Comparison of ENCODE assay signal across 19 cellular contexts in the genomic region with DNA sequence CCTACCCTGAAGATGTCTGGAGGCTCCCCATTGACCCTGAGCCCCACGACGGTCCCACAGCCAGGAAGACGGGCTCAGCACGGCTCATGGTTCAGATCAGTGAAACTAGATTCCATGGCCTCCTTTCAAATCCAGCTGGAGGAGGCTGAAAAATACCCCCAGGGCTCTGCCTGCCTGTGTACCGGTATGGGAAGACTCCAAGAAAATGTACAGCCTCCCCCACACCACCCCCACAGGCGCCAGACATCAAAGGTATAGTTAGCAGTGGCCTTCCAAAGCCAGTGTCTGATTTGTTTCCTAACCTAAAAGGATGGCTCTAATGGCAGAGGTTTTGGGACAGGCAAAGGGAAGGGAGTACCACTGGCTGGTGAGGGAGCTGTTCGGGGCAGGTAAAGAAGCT.
A peak's percentile ranks its signal among the peaks of the same experiment; 100 is the strongest.
DNase-seq lines count a peak whose midpoint lies in the region; ATAC-seq, FAIRE-seq and TF ChIP-seq lines count a peak whose summit lies in the region.
"Had no signal": no experiment of that assay in that cellular context is flagged by ENCODE, and none has a peak within 500 bp of the region (broad histone marks: within the 10 kb centered on the region; RNA-seq: fewer than 3 reads in every experiment).

No MANE protein-coding gene starts in this region.

- POLR2A ChIA-PET in HEK293 (lab: Yijun Ruan, JAX) = no interaction called here

- H3K9ac ChIP-seq in parathyroid adenoma = no peak overlapping the region
- H3K9ac ChIP-seq: GM23248 had no signal

- no peak for FAIRE-seq in D721Med (lab: Jason Lieb, UNC)

- no peak overlapping the region for H3K4me2 ChIP-seq in parathyroid adenoma (ENCODE audit: low read length)

- H3K9me3 ChIP-seq in HEK293 (ENCODE audit: control insufficient read depth, insufficient read depth, low read depth, low read length) = no peaks in the 10 kb centered on the region
- no peaks in the 10 kb centered on the region for H3K9me3 ChIP-seq in parathyroid adenoma (ENCODE audit: control insufficient read depth, low read length)
- H3K9me3 ChIP-seq: Caco-2 had no signal

- peak overlapping the region; percentile 97 for H2AFZ ChIP-seq in parathyroid adenoma
- H2AFZ ChIP-seq: GM23248 had no signal

- no peaks in the 10 kb centered on the region for H3K27me3 ChIP-seq in parathyroid adenoma (ENCODE audit: control insufficient read depth, insufficient read depth, low read length)

- H3K4me3 ChIP-seq in HEK293 (ENCODE audit: low read depth, low read length) (no peak overlapping the region), parathyroid adenoma (ENCODE audit: low read depth, low read length) (no peak overlapping the region)
- H3K4me3 ChIP-seq: GM23248, SK-N-MC had no signal

- H3K27ac ChIP-seq in HEK293 (ENCODE audit: extremely low read depth, low read depth, low read length) = no peak overlapping the region
- H3K27ac ChIP-seq in parathyroid adenoma = peak overlapping the region; percentile 99
- H3K27ac ChIP-seq: C4-2B, GM23248, HL-60, RWPE1, SK-N-MC had no signal

- CTCF ChIA-PET in HEK293 (lab: Yijun Ruan, JAX) = no interaction called here

- H3K79me2 ChIP-seq in parathyroid adenoma = no peaks in the 10 kb centered on the region

- no peak for ATAC-seq in HG03469 (IDR thresholded peaks at IDR 0.05; ENCODE audit: unreplicated experiment)
- ATAC-seq: CD8-positive, alpha-beta T cell had no signal

- TF ChIP-seq CTCF in HEK293 (tag by site-specific recombination; IDR thresholded peaks at IDR 0.05) (no peak), parathyroid adenoma (IDR thresholded peaks at IDR 0.05) (no peak), D721Med (IDR thresholded peaks at IDR 0.05; ENCODE audit: insufficient read depth, missing control alignments) (no peak)

- H3K36me3 ChIP-seq in HEK293 (ENCODE audit: control insufficient read depth in 2 of 2, insufficient read depth in 1 of 2, low read length in 2 of 2) (no peaks in the 10 kb centered on the region), parathyroid adenoma (ENCODE audit: control insufficient read depth, insufficient read depth, low read length) (no peaks in the 10 kb centered on the region)

- DNase-seq in SHP77 treated with DMSO at 0.1 percent for 48 hours (lab: John Stamatoyannopoulos, UW) (peak; percentile 80), ecto neural progenitor cell (ENCODE audit: low spot score) (peak; percentile 45), D721Med (ENCODE audit: insufficient read length, low spot score) (no peak), GOT3 (lab: John Stamatoyannopoulos, UW) (no peak)
- DNase-seq: CD8-positive, alpha-beta T cell; Karpas-422; NCI-H1930; NCI-H82; NK-92 treated with Interleukin-12 subunit alpha and Interleukin-12 subunit beta, amount 100 ng/mL, for 24 hours; SIG-M5 had no signal

- no peaks in the 10 kb centered on the region; the same call in 1 of the 2 replicates for H3K4me1 ChIP-seq in HEK293 (ENCODE audit: control insufficient read depth, insufficient read depth, low read length)
- H3K4me1 ChIP-seq in parathyroid adenoma = peaks cover 86% of the 10 kb centered on the region
- H3K4me1 ChIP-seq: Caco-2 had no signal

TF ChIP-seq in HEK293, 187 proteins besides CTCF, POLR2A, EP300 and RAD21:
- TF ChIP-seq ZNF19 (tag by site-specific recombination; IDR thresholded peaks at IDR 0.05; ENCODE audit: low read depth) (no peak), EGR2 (tag by site-specific recombination; IDR thresholded peaks at IDR 0.05; ENCODE audit: low read depth) (0 out of 2 replicates have a peak, but pooled peaks have one; percentile 16), SETDB1 (IDR thresholded peaks at IDR 0.05; ENCODE audit: insufficient read length, low read length) (no peak), ZFHX2 (tag by site-specific recombination; conservative IDR thresholded peaks at IDR 0.05) (peak; percentile 9; the same call in 1 of the 2 replicates)
- TF ChIP-seq, protein P1, sequence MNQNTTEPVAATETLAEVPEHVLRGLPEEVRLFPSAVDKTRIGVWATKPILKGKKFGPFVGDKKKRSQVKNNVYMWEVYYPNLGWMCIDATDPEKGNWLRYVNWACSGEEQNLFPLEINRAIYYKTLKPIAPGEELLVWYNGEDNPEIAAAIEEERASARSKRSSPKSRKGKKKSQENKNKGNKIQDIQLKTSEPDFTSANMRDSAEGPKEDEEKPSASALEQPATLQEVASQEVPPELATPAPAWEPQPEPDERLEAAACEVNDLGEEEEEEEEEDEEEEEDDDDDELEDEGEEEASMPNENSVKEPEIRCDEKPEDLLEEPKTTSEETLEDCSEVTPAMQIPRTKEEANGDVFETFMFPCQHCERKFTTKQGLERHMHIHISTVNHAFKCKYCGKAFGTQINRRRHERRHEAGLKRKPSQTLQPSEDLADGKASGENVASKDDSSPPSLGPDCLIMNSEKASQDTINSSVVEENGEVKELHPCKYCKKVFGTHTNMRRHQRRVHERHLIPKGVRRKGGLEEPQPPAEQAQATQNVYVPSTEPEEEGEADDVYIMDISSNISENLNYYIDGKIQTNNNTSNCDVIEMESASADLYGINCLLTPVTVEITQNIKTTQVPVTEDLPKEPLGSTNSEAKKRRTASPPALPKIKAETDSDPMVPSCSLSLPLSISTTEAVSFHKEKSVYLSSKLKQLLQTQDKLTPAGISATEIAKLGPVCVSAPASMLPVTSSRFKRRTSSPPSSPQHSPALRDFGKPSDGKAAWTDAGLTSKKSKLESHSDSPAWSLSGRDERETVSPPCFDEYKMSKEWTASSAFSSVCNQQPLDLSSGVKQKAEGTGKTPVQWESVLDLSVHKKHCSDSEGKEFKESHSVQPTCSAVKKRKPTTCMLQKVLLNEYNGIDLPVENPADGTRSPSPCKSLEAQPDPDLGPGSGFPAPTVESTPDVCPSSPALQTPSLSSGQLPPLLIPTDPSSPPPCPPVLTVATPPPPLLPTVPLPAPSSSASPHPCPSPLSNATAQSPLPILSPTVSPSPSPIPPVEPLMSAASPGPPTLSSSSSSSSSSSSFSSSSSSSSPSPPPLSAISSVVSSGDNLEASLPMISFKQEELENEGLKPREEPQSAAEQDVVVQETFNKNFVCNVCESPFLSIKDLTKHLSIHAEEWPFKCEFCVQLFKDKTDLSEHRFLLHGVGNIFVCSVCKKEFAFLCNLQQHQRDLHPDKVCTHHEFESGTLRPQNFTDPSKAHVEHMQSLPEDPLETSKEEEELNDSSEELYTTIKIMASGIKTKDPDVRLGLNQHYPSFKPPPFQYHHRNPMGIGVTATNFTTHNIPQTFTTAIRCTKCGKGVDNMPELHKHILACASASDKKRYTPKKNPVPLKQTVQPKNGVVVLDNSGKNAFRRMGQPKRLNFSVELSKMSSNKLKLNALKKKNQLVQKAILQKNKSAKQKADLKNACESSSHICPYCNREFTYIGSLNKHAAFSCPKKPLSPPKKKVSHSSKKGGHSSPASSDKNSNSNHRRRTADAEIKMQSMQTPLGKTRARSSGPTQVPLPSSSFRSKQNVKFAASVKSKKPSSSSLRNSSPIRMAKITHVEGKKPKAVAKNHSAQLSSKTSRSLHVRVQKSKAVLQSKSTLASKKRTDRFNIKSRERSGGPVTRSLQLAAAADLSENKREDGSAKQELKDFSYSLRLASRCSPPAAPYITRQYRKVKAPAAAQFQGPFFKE (tag by site-specific recombination; IDR thresholded peaks at IDR 0.05; ENCODE audit: borderline replicate concordance) = no peak

Comparison
In these comparisons a context has a peak if more than half of its experiments do, and no peak if none do; other contexts are left out.
1. DNase-seq: peak in SHP77 treated with DMSO at 0.1 percent for 48 hours (single experiment) and ecto neural progenitor cell (single experiment); none in D721Med (single experiment) and GOT3 (single experiment).